Comparison of ENCODE assay signal across 10 cellular contexts in genomic region chr2:241762933-241763369, GRCh38. TPM values are rescaled to one million over a fixed set of nuclear protein-coding genes. Genes with fewer than 3 reads are reported as not detected.
A peak's percentile ranks its signal among the peaks of the same experiment; 100 is the strongest.
DNase-seq lines count a peak whose midpoint lies in the region; ATAC-seq and TF ChIP-seq lines count a peak whose summit lies in the region.
"Had no signal": no experiment of that assay in that cellular context is flagged by ENCODE, and none has a peak within 500 bp of the region (broad histone marks: within the 10 kb centered on the region; RNA-seq: fewer than 3 reads in every experiment).

No MANE protein-coding gene starts in this region.

- CTCF ChIA-PET in GM10248 (lab: Yijun Ruan, JAX), result interaction anchor here (1.2 to 3.1 kb wide), 2 partner anchors 10 to 25 kb away, joined by 3 to 8 read pairs; no protein-coding TSS in a partner anchor

- H3K4me1 ChIP-seq in esophagus squamous epithelium, result no peaks in the 10 kb centered on the region

- peaks cover 0 to 73% (median 4%) of the 10 kb centered on the region in 3 donors for H3K36me3 ChIP-seq in esophagus squamous epithelium

- H3K27ac ChIP-seq in esophagus squamous epithelium, result peak overlapping the region in 1 of 4 donors; percentile 36

- H3K4me3 ChIP-seq in esophagus squamous epithelium, result no peak overlapping the region

- peak overlapping the region in 3 of 7 donors; percentile 3 to 75 (median 60) for H3K27ac Mint-ChIP-seq in CD14-positive monocyte
- H3K27ac Mint-ChIP-seq in activated T-cell treated with anti-CD3 and anti-CD28 coated beads, Interleukin-2, amount 50 U/mL, for 24 hours, result peak overlapping the region; percentile 82
- H3K27ac Mint-ChIP-seq in natural killer cell treated with Interleukin-12 subunit alpha and Interleukin-12 subunit beta and Interleukin-15 and Interleukin-18, amount 100 ng/mL, for 72 hours, result peak overlapping the region; percentile 92 to 93

- peaks cover 21 to 31% of the 10 kb centered on the region in 2 donors for H3K36me3 Mint-ChIP-seq in CD14-positive monocyte
- peaks cover 28% of the 10 kb centered on the region for H3K36me3 Mint-ChIP-seq in activated T-cell treated with anti-CD3 and anti-CD28 coated beads, Interleukin-2, amount 50 U/mL, for 24 hours (ENCODE audit: low read depth)
- peaks cover 16% of the 10 kb centered on the region for H3K36me3 Mint-ChIP-seq in natural killer cell treated with Interleukin-12 subunit alpha and Interleukin-12 subunit beta and Interleukin-15 and Interleukin-18, amount 100 ng/mL, for 72 hours

- peak; percentile 92 for ATAC-seq in natural killer cell treated with Interleukin-12 subunit alpha and Interleukin-12 subunit beta and Interleukin-15 and Interleukin-18, amount 100 ng/mL, for 72 hours
- no peak for ATAC-seq in HG02852 (IDR thresholded peaks at IDR 0.05; ENCODE audit: unreplicated experiment)

- no peaks in the 10 kb centered on the region for H3K9me3 ChIP-seq in esophagus squamous epithelium

- no peak overlapping the region for H3K4me3 Mint-ChIP-seq in CD14-positive monocyte
- H3K4me3 Mint-ChIP-seq in activated T-cell treated with anti-CD3 and anti-CD28 coated beads, Interleukin-2, amount 50 U/mL, for 24 hours, result peak overlapping the region; percentile 38
- peak overlapping the region; percentile 87 for H3K4me3 Mint-ChIP-seq in natural killer cell treated with Interleukin-12 subunit alpha and Interleukin-12 subunit beta and Interleukin-15 and Interleukin-18, amount 100 ng/mL, for 72 hours

- H3K4me1 Mint-ChIP-seq in CD14-positive monocyte, result peaks cover 20% of the 10 kb centered on the region
- peaks cover 26% of the 10 kb centered on the region for H3K4me1 Mint-ChIP-seq in activated T-cell treated with anti-CD3 and anti-CD28 coated beads, Interleukin-2, amount 50 U/mL, for 24 hours (ENCODE audit: low read depth)
- peaks cover 44 to 46% of the 10 kb centered on the region in 2 donors for H3K4me1 Mint-ChIP-seq in natural killer cell treated with Interleukin-12 subunit alpha and Interleukin-12 subunit beta and Interleukin-15 and Interleukin-18, amount 100 ng/mL, for 72 hours (ENCODE audit: low read depth in 2 of 2)

- TF ChIP-seq CTCF in CD14-positive monocyte (IDR thresholded peaks at IDR 0.05), result no peak
- TF ChIP-seq CTCF in esophagus squamous epithelium (IDR thresholded peaks at IDR 0.05), result no peak
- no peak for TF ChIP-seq CTCF in GM10248 (IDR thresholded peaks at IDR 0.05; ENCODE audit: control extremely low read depth, extremely low read depth, low read depth, missing control alignments)

- WGBS in esophagus squamous epithelium, 2 donors, result 46 to 83% methylated on average over 4 to 7 of the region's 13 CpGs

- no peak for TF ChIP-seq POLR2A in esophagus squamous epithelium (IDR thresholded peaks at IDR 0.05)

- POLR2A ChIA-PET in GM10248 (lab: Yijun Ruan, JAX), result no interaction called here

- peaks cover 0 to 8% (median 2%) of the 10 kb centered on the region in 7 donors for H3K9me3 Mint-ChIP-seq in CD14-positive monocyte
- peaks cover 3% of the 10 kb centered on the region for H3K9me3 Mint-ChIP-seq in activated T-cell treated with anti-CD3 and anti-CD28 coated beads, Interleukin-2, amount 50 U/mL, for 24 hours
- H3K9me3 Mint-ChIP-seq in natural killer cell treated with Interleukin-12 subunit alpha and Interleukin-12 subunit beta and Interleukin-15 and Interleukin-18, amount 100 ng/mL, for 72 hours, result peaks cover 3% of the 10 kb centered on the region

- DNase-seq in CD14-positive monocyte (ENCODE audit: low spot score) (peak; percentile 45), MV-4-11 (lab: John Stamatoyannopoulos, UW) (peak; percentile 94), esophagus squamous epithelium (lab: John Stamatoyannopoulos, UW) (no peak), GM10248 (ENCODE audit: extremely low spot score) (no peak), NCI-H1092 (lab: John Stamatoyannopoulos, UW) (no peak)
- peak; percentile 70 for DNase-seq in activated T-cell treated with anti-CD3 and anti-CD28 coated beads, Interleukin-2, amount 50 U/mL, for 24 hours
- peak; percentile 97 for DNase-seq in natural killer cell treated with Interleukin-12 subunit alpha and Interleukin-12 subunit beta and Interleukin-15 and Interleukin-18, amount 100 ng/mL, for 72 hours (ENCODE audit: low spot score)
- DNase-seq: NCI-H187 treated with DMSO at 0.1 percent for 48 hours had no signal

- intact Hi-C loops in CD14-positive monocyte (cut with micrococcal nuclease) (no loop called here), esophagus squamous epithelium (cut with DNase I) (no loop called here)

- no peaks in the 10 kb centered on the region for H3K27me3 ChIP-seq in esophagus squamous epithelium

- peaks cover 0 to 7% (median 0%) of the 10 kb centered on the region in 3 donors for H3K27me3 Mint-ChIP-seq in CD14-positive monocyte (ENCODE audit: low read depth in 3 of 3)
- no peaks in the 10 kb centered on the region for H3K27me3 Mint-ChIP-seq in activated T-cell treated with anti-CD3 and anti-CD28 coated beads, Interleukin-2, amount 50 U/mL, for 24 hours
- H3K27me3 Mint-ChIP-seq in natural killer cell treated with Interleukin-12 subunit alpha and Interleukin-12 subunit beta and Interleukin-15 and Interleukin-18, amount 100 ng/mL, for 72 hours, result no peaks in the 10 kb centered on the region

RNA-seq across cellular contexts. Expression of gene GAL3ST2, which starts 13.7 kb away (rescaled TPM):
- not detected for polyA plus RNA-seq in CD14-positive monocyte
- total RNA-seq in natural killer cell treated with Interleukin-12 subunit alpha and Interleukin-12 subunit beta and Interleukin-15 and Interleukin-18, amount 100 ng/mL, for 72 hours, result 1 to 10 TPM in 1 of 2 donors, under 1 TPM in 1; 0.83 to 2.8 TPM
- under 1 TPM in 1 of 4 donors, not detected in 3; 0.38 TPM for total RNA-seq in esophagus squamous epithelium
- total RNA-seq: H4 had no signal

RNA-seq across cellular contexts. Expression of gene D2HGDH, which starts 28.5 kb away (rescaled TPM):
- 1 to 10 TPM; 1.0 to 1.1 TPM for polyA plus RNA-seq in CD14-positive monocyte
- 10 to 100 TPM; 36.6 to 60.1 TPM for total RNA-seq in natural killer cell treated with Interleukin-12 subunit alpha and Interleukin-12 subunit beta and Interleukin-15 and Interleukin-18, amount 100 ng/mL, for 72 hours
- 10 to 100 TPM; 16.9 to 33.4 (median 23.6) TPM for total RNA-seq in esophagus squamous epithelium

RNA-seq across cellular contexts. Expression of gene NEU4, which starts 46.0 kb away (rescaled TPM):
- under 1 TPM; 0.26 to 0.99 TPM for polyA plus RNA-seq in CD14-positive monocyte
- 1 to 10 TPM in 1 of 2 donors, under 1 TPM in 1; 0.86 to 3.8 TPM for total RNA-seq in natural killer cell treated with Interleukin-12 subunit alpha and Interleukin-12 subunit beta and Interleukin-15 and Interleukin-18, amount 100 ng/mL, for 72 hours
- total RNA-seq in esophagus squamous epithelium, result not detected
- total RNA-seq: H4 had no signal

Comparison
In these comparisons a context has a peak if more than half of its experiments do, and no peak if none do; other contexts are left out.
1. DNase-seq: peak in CD14-positive monocyte (single experiment), MV-4-11 (single experiment), activated T-cell treated with anti-CD3 and anti-CD28 coated beads, Interleukin-2, amount 50 U/mL, for 24 hours (single experiment) and natural killer cell treated with Interleukin-12 subunit alpha and Interleukin-12 subunit beta and Interleukin-15 and Interleukin-18, amount 100 ng/mL, for 72 hours (single experiment); none in esophagus squamous epithelium (single experiment), GM10248 (single experiment) and NCI-H1092 (single experiment).
2. H3K4me3 Mint-ChIP-seq: peak in activated T-cell treated with anti-CD3 and anti-CD28 coated beads, Interleukin-2, amount 50 U/mL, for 24 hours (single experiment) and natural killer cell treated with Interleukin-12 subunit alpha and Interleukin-12 subunit beta and Interleukin-15 and Interleukin-18, amount 100 ng/mL, for 72 hours (single experiment); none in CD14-positive monocyte (0 of 2).